ENCODE assay signal across 8 cellular contexts in genomic region chr12:29317556-29318363, GRCh38.
DNase-seq lines count a peak whose midpoint lies in the region; ATAC-seq, FAIRE-seq and TF ChIP-seq lines count a peak whose summit lies in the region.

No MANE protein-coding gene starts in this region.

- no peak overlapping the region for H3K4me3 ChIP-seq in HAP-1
- no peak overlapping the region for H3K4me3 ChIP-seq in adipocyte (ENCODE audit: low read length)

- H3K9ac ChIP-seq in adipocyte (ENCODE audit: low read length) = no peak overlapping the region

- H3K9me3 ChIP-seq in HAP-1 = no peaks in the 10 kb centered on the region
- no peaks in the 10 kb centered on the region for H3K9me3 ChIP-seq in adipocyte (ENCODE audit: control insufficient read depth, low read length)

- peaks cover 11% of the 10 kb centered on the region for H3K4me1 Mint-ChIP-seq in activated CD8-positive, alpha-beta memory T cell treated with anti-CD3 and anti-CD28 coated beads, Interleukin-2, amount 10 ng/mL, durations not matched to agents 7 days and 5 days

- no peaks in the 10 kb centered on the region for H3K9me3 Mint-ChIP-seq in activated CD8-positive, alpha-beta memory T cell treated with anti-CD3 and anti-CD28 coated beads, Interleukin-2, amount 10 ng/mL, durations not matched to agents 7 days and 5 days (ENCODE audit: low read depth)

- no peaks in the 10 kb centered on the region for H3K27me3 Mint-ChIP-seq in activated CD8-positive, alpha-beta memory T cell treated with anti-CD3 and anti-CD28 coated beads, Interleukin-2, amount 10 ng/mL, durations not matched to agents 7 days and 5 days

- ATAC-seq in activated CD8-positive, alpha-beta memory T cell treated with anti-CD3 and anti-CD28 coated beads, Interleukin-2, amount 10 ng/mL, durations not matched to agents 7 days and 5 days = peak; percentile 100
- peak; percentile 93 to 95 for ATAC-seq in left cardiac atrium

- peak; percentile 65 for FAIRE-seq in RCC 7860 (lab: Jason Lieb, UNC)

- in situ Hi-C loops in HAP-1 (cut with MboI; ENCODE audit: low sequenced_read_pairs) = loop anchor here (25.0 kb wide), 2 partner anchors 195 to 1495 kb away; no protein-coding TSS in a partner anchor

- H3K4me3 Mint-ChIP-seq in activated CD8-positive, alpha-beta memory T cell treated with anti-CD3 and anti-CD28 coated beads, Interleukin-2, amount 10 ng/mL, durations not matched to agents 7 days and 5 days = no peak overlapping the region

- H3K36me3 ChIP-seq in HAP-1 (replicated peaks) = no peaks in the 10 kb centered on the region
- H3K36me3 ChIP-seq in adipocyte (ENCODE audit: control insufficient read depth, insufficient read depth, low read length, severe bottlenecking) = peaks cover 10% of the 10 kb centered on the region

- H3K27me3 ChIP-seq in HAP-1 (ENCODE audit: low read depth) (no peaks in the 10 kb centered on the region), adipocyte (replicated peaks; ENCODE audit: control insufficient read depth, insufficient read depth, low read length) (no peaks in the 10 kb centered on the region)

- peak; percentile 96 for TF ChIP-seq CTCF in LNCAP (IDR thresholded peaks at IDR 0.05)

- DNase-seq in activated CD8-positive, alpha-beta memory T cell treated with anti-CD3 and anti-CD28 coated beads, Interleukin-2, amount 10 ng/mL, durations not matched to agents 7 days and 5 days = peak; percentile 69
- no peak for DNase-seq in activated CD8-positive, alpha-beta memory T cell treated with anti-CD3 and anti-CD28 coated beads for 24 hours
- peak; percentile 49 to 76 for DNase-seq in HAP-1 (ENCODE audit: low spot score in 2 of 2)
- peak; percentile 66 for DNase-seq in RCC 7860 (ENCODE audit: low spot score)
- DNase-seq in adipocyte (ENCODE audit: low read depth) = peak; percentile 69
- peak; percentile 58 for DNase-seq in left cardiac atrium
- DNase-seq in retina = peak; percentile 43

- intact Hi-C loops in left cardiac atrium (cut with DNase I) = loop anchor here in 1 of 2 donors (10.0 kb wide), 1 partner anchor 243 kb away; no protein-coding TSS in a partner anchor

- CTCF ChIA-PET in activated CD8-positive, alpha-beta memory T cell treated with anti-CD3 and anti-CD28 coated beads, Interleukin-2, amount 10 ng/mL, durations not matched to agents 7 days and 5 days (lab: Charles Lee) = interaction anchor here (0.6 to 3.4 kb wide), 29 partner anchors 9 to 568 kb away, joined by 3 to 40 read pairs (median 3); partner anchors contain the start of genes ERGIC2 and FAR2

- no peak overlapping the region for H3K27ac Mint-ChIP-seq in activated CD8-positive, alpha-beta memory T cell treated with anti-CD3 and anti-CD28 coated beads, Interleukin-2, amount 10 ng/mL, durations not matched to agents 7 days and 5 days

- H3K4me1 ChIP-seq in HAP-1 (no peaks in the 10 kb centered on the region), adipocyte (ENCODE audit: control insufficient read depth, insufficient read depth, low read length) (peaks cover 35% of the 10 kb centered on the region)

- H3K36me3 Mint-ChIP-seq in activated CD8-positive, alpha-beta memory T cell treated with anti-CD3 and anti-CD28 coated beads, Interleukin-2, amount 10 ng/mL, durations not matched to agents 7 days and 5 days = peaks cover 5% of the 10 kb centered on the region
